ENCODE assay signal across 9 cellular contexts in the genomic region with DNA sequence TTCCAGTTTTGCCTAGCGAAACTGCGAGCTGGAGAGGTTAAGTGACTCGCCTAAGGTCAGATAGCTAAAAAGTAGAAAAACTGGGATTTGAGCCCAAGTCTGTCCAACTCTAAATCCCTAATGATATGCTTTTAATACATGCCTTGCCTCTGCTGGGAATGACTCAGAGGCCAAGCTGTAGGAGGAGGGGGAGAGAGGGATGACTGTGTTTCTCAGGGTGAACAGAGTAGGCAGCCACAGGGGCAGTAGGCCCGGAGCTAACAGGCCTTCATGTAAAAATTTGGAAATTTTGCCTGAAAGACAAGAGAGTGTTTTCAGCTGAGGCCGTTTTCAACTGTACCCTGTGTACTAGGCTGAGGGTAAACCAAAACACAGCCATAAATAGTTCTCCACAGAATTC.
DNase-seq lines count a peak whose midpoint lies in the region; ATAC-seq and TF ChIP-seq lines count a peak whose summit lies in the region.
"Had no signal": no experiment of that assay in that cellular context is flagged by ENCODE, and none has a peak within 500 bp of the region (broad histone marks: within the 10 kb centered on the region; RNA-seq: fewer than 3 reads in every experiment).

No MANE protein-coding gene starts in this region.

- H3K4me1 ChIP-seq in SJCRH30: peaks cover 23% of the 10 kb centered on the region
- H3K4me1 ChIP-seq in ovary (ENCODE audit: insufficient read depth): peaks cover 11% of the 10 kb centered on the region

- H3K36me3 ChIP-seq in SJCRH30: no peaks in the 10 kb centered on the region
- H3K36me3 ChIP-seq in ovary: no peaks in the 10 kb centered on the region

- H3K9me3 ChIP-seq in SJCRH30 (replicated peaks) (peaks cover 10% of the 10 kb centered on the region), ovary (no peaks in the 10 kb centered on the region)

- no peaks in the 10 kb centered on the region for H3K36me3 Mint-ChIP-seq in natural killer cell

- no peak overlapping the region for H3K27ac Mint-ChIP-seq in natural killer cell

- H3K27me3 Mint-ChIP-seq in natural killer cell (ENCODE audit: low read depth in 2 of 2): no peaks in the 10 kb centered on the region

- H3K4me3 Mint-ChIP-seq in natural killer cell: no peak overlapping the region

- no peaks in the 10 kb centered on the region for H3K9me3 Mint-ChIP-seq in natural killer cell

- H3K27ac ChIP-seq in SJCRH30 (peak overlapping the region; percentile 79), ovary (peak overlapping the region in 1 of 2 donors; percentile 41)

- ATAC-seq in GM18520 (IDR thresholded peaks at IDR 0.05; ENCODE audit: unreplicated experiment): no peak
- ATAC-seq in natural killer cell: no peak
- ATAC-seq in HG03039 (IDR thresholded peaks at IDR 0.05; ENCODE audit: unreplicated experiment): no peak
- no peak for ATAC-seq in HG03565 (IDR thresholded peaks at IDR 0.05; ENCODE audit: unreplicated experiment)

- no peak for TF ChIP-seq POLR2A in ovary (IDR thresholded peaks at IDR 0.05)

- TF ChIP-seq CTCF in AG10803 (conservative IDR thresholded peaks at IDR 0.05; ENCODE audit: low read length) (no peak), ovary (IDR thresholded peaks at IDR 0.05) (no peak), natural killer cell (IDR thresholded peaks at IDR 0.05) (no peak)

- TF ChIP-seq EP300 in ovary (IDR thresholded peaks at IDR 0.05): no peak

- no peaks in the 10 kb centered on the region for H3K4me1 Mint-ChIP-seq in natural killer cell

- 8 to 14% (median 10%) methylated on average over 5 of the region's 5 CpGs for WGBS in ovary, 3 donors

- H3K4me3 ChIP-seq in AG10803 (ENCODE audit: low read length): no peak overlapping the region
- no peak overlapping the region for H3K4me3 ChIP-seq in SJCRH30
- H3K4me3 ChIP-seq in ovary: no peak overlapping the region

- intact Hi-C loops in ovary (cut with DNase I) (loop anchor here (5.0 to 10.0 kb wide), 4 partner anchors 412 to 962 kb away; a partner anchor contains a TSS), natural killer cell (cut with micrococcal nuclease) (no loop called here)

- H3K27me3 ChIP-seq in SJCRH30: no peaks in the 10 kb centered on the region
- H3K27me3 ChIP-seq in ovary: no peaks in the 10 kb centered on the region

- DNase-seq in AG10803 (ENCODE audit: low read depth): peak; percentile 94
- peak; percentile 86 to 90 for DNase-seq in SJCRH30
- DNase-seq in fibroblast of the conjunctiva (ENCODE audit: low read depth): peak; percentile 94
- DNase-seq in ovary: peak; percentile 49 to 77 (median 62)
- no peak for DNase-seq in natural killer cell
- DNase-seq: DMS79 treated with DMSO at 0.1 percent for 48 hours had no signal
